13 cellular contexts compared by ENCODE assay signal in the genomic region with DNA sequence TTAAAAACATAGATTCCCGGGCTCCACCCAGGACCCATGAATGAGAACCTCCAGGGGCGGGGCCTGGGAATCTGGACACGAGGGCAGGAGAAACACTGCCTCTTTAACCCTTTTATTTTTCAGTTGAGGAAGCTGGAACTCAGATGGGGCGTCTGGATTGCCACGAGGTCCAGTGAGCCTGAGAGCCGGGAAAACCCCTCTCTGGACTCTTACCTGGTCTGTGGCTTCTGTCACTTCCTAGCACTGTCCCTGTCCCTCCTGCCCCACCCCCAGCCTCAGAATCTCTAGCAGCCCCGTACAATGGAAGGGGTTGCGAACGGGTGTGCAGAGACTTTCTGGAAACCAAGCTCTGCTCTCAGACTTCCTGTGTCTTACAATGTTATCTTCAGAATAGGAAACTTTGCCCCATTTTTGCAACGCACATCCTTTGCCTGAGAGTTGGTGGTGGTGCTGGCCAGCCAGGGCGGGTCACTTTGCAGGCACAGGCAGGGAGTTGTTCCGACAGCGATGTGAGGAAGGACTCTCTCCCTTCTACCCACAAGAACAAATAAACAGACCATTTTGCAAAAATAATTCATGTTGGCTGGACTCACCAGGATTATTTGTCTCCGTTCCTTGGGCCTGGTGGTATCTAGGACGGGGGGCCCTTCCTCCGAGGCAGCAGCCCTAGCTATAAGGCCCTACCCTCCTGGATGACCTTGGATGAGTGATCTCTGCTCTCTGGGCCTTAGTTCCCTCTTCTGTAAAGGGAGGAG. TPM values are rescaled to one million over a fixed set of nuclear protein-coding genes. Genes with fewer than 3 reads are reported as not detected.
A peak's percentile ranks its signal among the peaks of the same experiment; 100 is the strongest.
DNase-seq lines count a peak whose midpoint lies in the region; ATAC-seq, FAIRE-seq and TF ChIP-seq lines count a peak whose summit lies in the region.
"Had no signal": no experiment of that assay in that cellular context is flagged by ENCODE, and none has a peak within 500 bp of the region (broad histone marks: within the 10 kb centered on the region; RNA-seq: fewer than 3 reads in every experiment).

No MANE protein-coding gene starts in this region.

- H2AFZ ChIP-seq in HepG2 (ENCODE audit: low read length): no peak overlapping the region
- peak overlapping the region; percentile 49 for H2AFZ ChIP-seq in endothelial cell of umbilical vein (ENCODE audit: low read depth, low read length)

- TF ChIP-seq RAD21 in liver (IDR thresholded peaks at IDR 0.05) (no peak), HepG2 (CRISPR knock-in tag; IDR thresholded peaks at IDR 0.05) (no peak)

- H3K9me3 ChIP-seq in liver (ENCODE audit: control insufficient read depth in 4 of 4, low read length in 3 of 4) (no peaks in the 10 kb centered on the region), HepG2 (ENCODE audit: low read length) (no peaks in the 10 kb centered on the region), endothelial cell of umbilical vein (replicated peaks; ENCODE audit: control insufficient read depth, insufficient read depth, low read length) (no peaks in the 10 kb centered on the region)
- H3K9me3 ChIP-seq: neutrophil had no signal

- no peak for TF ChIP-seq POLR2A in HepG2 (IDR thresholded peaks at IDR 0.05; ENCODE audit: insufficient read depth in 1 of 2, low read depth in 2 of 2, low read length in 2 of 2)
- TF ChIP-seq POLR2A in endothelial cell of umbilical vein (IDR thresholded peaks at IDR 0.05; ENCODE audit: low read depth, low read length): no peak

- no peaks in the 10 kb centered on the region for H3K36me3 Mint-ChIP-seq in neural crest cell (ENCODE audit: low read depth)

- POLR2A ChIA-PET in HepG2 (lab: Yijun Ruan, JAX) (interaction anchor here (1.6 kb wide), 1 partner anchor 10 kb away, joined by 4 read pairs; no protein-coding TSS in a partner anchor), endothelial cell of umbilical vein (lab: Charles Lee) (no interaction called here)

- H3K27me3 Mint-ChIP-seq in neural crest cell (ENCODE audit: low read depth): no peaks in the 10 kb centered on the region

- H3K4me3 Mint-ChIP-seq in neural crest cell: no peak overlapping the region

- peaks cover 20% of the 10 kb centered on the region for H3K4me1 Mint-ChIP-seq in neural crest cell

- peak overlapping the region; percentile 10 for H3K27ac Mint-ChIP-seq in neural crest cell (ENCODE audit: unreplicated experiment)

- no peak for ATAC-seq in HepG2
- ATAC-seq: K562, SK-N-SH treated with all-trans-retinoic acid at 6 μM for 48 hours had no signal

- CTCF ChIA-PET in HepG2 (lab: Yijun Ruan, JAX; ENCODE audit: low intra/inter-chr PET ratio, low total read pairs): no interaction called here
- CTCF ChIA-PET in endothelial cell of umbilical vein (lab: Charles Lee): interaction anchor here (0.6 to 2.1 kb wide), 6 partner anchors 9 to 157 kb away, joined by 3 to 7 read pairs (median 4); no protein-coding TSS in a partner anchor

- H3K4me3 ChIP-seq in liver (ENCODE audit: low read depth in 1 of 3, low read length in 3 of 3) (no peak overlapping the region), HepG2 (replicated peaks in 1 of 3; ENCODE audit: insufficient read depth in 1 of 3, low read depth in 2 of 3, low read length in 3 of 3) (no peak overlapping the region), endothelial cell of umbilical vein (replicated peaks in 1 of 3; ENCODE audit: insufficient read depth in 1 of 3, low read depth in 1 of 3, low read length in 3 of 3) (no peak overlapping the region)
- H3K4me3 ChIP-seq: K562 had no signal

- intact Hi-C loops in HepG2 (cut with micrococcal nuclease; ENCODE audit: unreplicated experiment): no loop called here
- intact Hi-C loops in endothelial cell of umbilical vein (cut with micrococcal nuclease): loop anchor here (1.0 kb wide), 1 partner anchor 13 kb away; no protein-coding TSS in a partner anchor

- dilution Hi-C loops in endothelial cell of umbilical vein (cut with MboI; ENCODE audit: extremely low pct_ligation_motif_present, low sequenced_read_pairs): no loop called here

- H3K9me3 Mint-ChIP-seq in neural crest cell: no peaks in the 10 kb centered on the region

- TF ChIP-seq CTCF in liver (IDR thresholded peaks at IDR 0.05; ENCODE audit: low read depth, low read length, missing input control) (no peak), HepG2 (CRISPR knock-in tag; IDR thresholded peaks at IDR 0.05) (no peak), endothelial cell of umbilical vein (IDR thresholded peaks at IDR 0.05; ENCODE audit: extremely low read depth in 1 of 2, insufficient read depth in 1 of 2, low read depth in 1 of 2, low read length in 2 of 2) (no peak), neural crest cell (conservative IDR thresholded peaks at IDR 0.05) (no peak), GM20000 (IDR thresholded peaks at IDR 0.05; ENCODE audit: extremely low read depth, missing control alignments) (no peak)

- TF ChIP-seq EP300 in HepG2 (IDR thresholded peaks at IDR 0.05; ENCODE audit: low read depth in 2 of 2, low read length in 2 of 2) (no peak), HepG2 (CRISPR knock-in tag; IDR thresholded peaks at IDR 0.05; ENCODE audit: borderline replicate concordance) (no peak)

- H3K27me3 ChIP-seq in liver (ENCODE audit: control insufficient read depth in 4 of 4, insufficient read depth in 4 of 4, low read length in 3 of 4) (no peaks in the 10 kb centered on the region), HepG2 (ENCODE audit: control insufficient read depth in 1 of 2, insufficient read depth in 2 of 2, low read length in 2 of 2) (no peaks in the 10 kb centered on the region), endothelial cell of umbilical vein (ENCODE audit: control insufficient read depth in 2 of 2, insufficient read depth in 2 of 2, low read length in 2 of 2) (no peaks in the 10 kb centered on the region)

- no peaks in the 10 kb centered on the region for H3K9me1 ChIP-seq in endothelial cell of umbilical vein (replicated peaks; ENCODE audit: control insufficient read depth, extremely low read depth, insufficient read depth, low read length)

- H3K79me2 ChIP-seq in HepG2 (ENCODE audit: insufficient read depth, low read length) (no peaks in the 10 kb centered on the region), endothelial cell of umbilical vein (ENCODE audit: control insufficient read depth, insufficient read depth, low read length) (peaks cover 11% of the 10 kb centered on the region)

- no peaks in the 10 kb centered on the region for H3K36me3 ChIP-seq in liver (ENCODE audit: control insufficient read depth in 4 of 4, insufficient read depth in 3 of 4, low read depth in 1 of 4, low read length in 3 of 4)
- H3K36me3 ChIP-seq in HepG2 (replicated peaks in 1 of 2; ENCODE audit: control insufficient read depth in 1 of 2, insufficient read depth in 2 of 2, low read length in 2 of 2): no peaks in the 10 kb centered on the region
- no peaks in the 10 kb centered on the region for H3K36me3 ChIP-seq in endothelial cell of umbilical vein (ENCODE audit: control insufficient read depth in 2 of 2, extremely low read depth in 1 of 2, insufficient read depth in 2 of 2, low read length in 2 of 2)
- H3K36me3 ChIP-seq: neutrophil had no signal

- H3K4me1 ChIP-seq in liver (ENCODE audit: control insufficient read depth in 4 of 4, insufficient read depth in 4 of 4, low read length in 3 of 4): peaks cover 21 to 46% (median 29%) of the 10 kb centered on the region in 4 donors
- peaks cover 55% of the 10 kb centered on the region for H3K4me1 ChIP-seq in HepG2 (ENCODE audit: insufficient read depth, low read length)
- H3K4me1 ChIP-seq in endothelial cell of umbilical vein (ENCODE audit: control insufficient read depth, extremely low read depth, insufficient read depth, low read length): peaks cover 79% of the 10 kb centered on the region

- H3K4me2 ChIP-seq in HepG2 (ENCODE audit: low read depth, low read length) (no peak overlapping the region), endothelial cell of umbilical vein (ENCODE audit: insufficient read depth, low read length) (peak overlapping the region; percentile 33)

- no peak for DNase-seq in HepG2 (ENCODE audit: low spot score)
- peak; percentile 71 for DNase-seq in endothelial cell of umbilical vein (ENCODE audit: low read depth, low spot score)
- no peak for DNase-seq in neural crest cell (ENCODE audit: low read depth, low spot score)
- DNase-seq in GM19240 (ENCODE audit: insufficient read length, low spot score): no peak
- DNase-seq in GM20000 (ENCODE audit: low spot score): no peak
- DNase-seq in NCI-H187 (lab: John Stamatoyannopoulos, UW): no peak
- DNase-seq in EL: no peak
- DNase-seq: hippocampal formation, NCI-H446 had no signal

- 60% methylated on average over 16 of the region's 16 CpGs for WGBS in liver
- 68% methylated on average over 15 of the region's 16 CpGs for WGBS in HepG2 (ENCODE audit: low lambda C conversion rate)

- no TSS peak for BruUV-seq in HepG2 (replicated peaks; lab: Mats Ljungman, UMichigan)
- BruUV-seq in endothelial cell of umbilical vein (replicated peaks; lab: Mats Ljungman, UMichigan): no TSS peak

- H4K20me1 ChIP-seq in HepG2 (ENCODE audit: insufficient read depth, low read length) (no peaks in the 10 kb centered on the region), endothelial cell of umbilical vein (replicated peaks; ENCODE audit: control insufficient read depth, extremely low read depth, insufficient read depth, low read length) (no peaks in the 10 kb centered on the region)

- H3K9ac ChIP-seq in liver (ENCODE audit: low read depth in 1 of 2, low read length in 2 of 2) (no peak overlapping the region), HepG2 (ENCODE audit: insufficient read depth, low read depth, low read length) (no peak overlapping the region), endothelial cell of umbilical vein (replicated peaks; ENCODE audit: extremely low read depth, insufficient read depth, low read length) (peak overlapping the region; percentile 56)

- in situ Hi-C loops in HepG2 (cut with HindIII; ENCODE audit: extremely low pct_ligation_motif_present, low pct_unique_long_range_greater_than_20kb): no loop called here

- H3K27ac ChIP-seq in liver (ENCODE audit: low read depth in 1 of 2, low read length in 2 of 2): peak overlapping the region; percentile 48 to 71
- H3K27ac ChIP-seq in HepG2 (ENCODE audit: extremely low read length, insufficient read depth, low read length): no peak overlapping the region
- peak overlapping the region; percentile 91 for H3K27ac ChIP-seq in endothelial cell of umbilical vein (ENCODE audit: insufficient read depth, low read depth, low read length)
- H3K27ac ChIP-seq: neutrophil had no signal

- FAIRE-seq in HepG2 (lab: Jason Lieb, UNC) (no peak), endothelial cell of umbilical vein (lab: Jason Lieb, UNC) (peak; percentile 84)
- FAIRE-seq: K562 had no signal

RNA-seq across cellular contexts. Expression of a gene that starts 59.1 kb away (rescaled TPM):
- total RNA-seq in liver (10 to 100 TPM; 14.1 to 15.1 TPM), HepG2 (2016; rRNA removed; fragmentation: Illumina TruSeq; extraction: Trizol) (2.6 and 4.4 TPM in 2 replicates), endothelial cell of umbilical vein (12.4 and 12.5 TPM in 2 replicates), neural crest cell (4.7 and 5.4 TPM in 2 replicates)
- polyA plus RNA-seq in liver (1 to 10 TPM; 1.2 to 7.9 TPM), HepG2 (2011; rRNA removed) (3.1 and 3.3 TPM in 2 replicates), endothelial cell of umbilical vein (7.3 and 8.8 TPM in 2 replicates)
- 0.79 and 0.91 TPM in 2 replicates for total RNA-seq in HepG2 (2016; cell fraction: cytosol; rRNA removed; fragmentation: Illumina TruSeq; extraction: Trizol; ENCODE audit: low read depth)
- 2.3 and 4.5 TPM in 2 replicates for total RNA-seq in HepG2 (2016; cell fraction: insoluble cytoplasmic fraction; rRNA removed; fragmentation: Illumina TruSeq; extraction: Trizol)
- 2.0 and 2.2 TPM in 2 replicates for total RNA-seq in HepG2 (2016; cell fraction: membrane; rRNA removed; fragmentation: Illumina TruSeq; extraction: Trizol)
- 7.0 and 9.1 TPM in 2 replicates for total RNA-seq in HepG2 (2016; cell fraction: nucleus; rRNA removed; fragmentation: Illumina TruSeq; extraction: Trizol)
- 1.3 and 2.9 TPM in 2 replicates for polyA plus RNA-seq in HepG2 (2011; cell fraction: cytosol; rRNA removed)
- polyA plus RNA-seq in HepG2 (2011; cell fraction: nucleus; rRNA removed): 6.7 and 14.1 TPM in 2 replicates
- 3.3 and 3.9 TPM in 2 replicates for polyA plus RNA-seq in HepG2 (2012)
- polyA plus RNA-seq in HepG2 (2016; cell fraction: cytosol; fragmentation: Illumina TruSeq; extraction: Trizol; ENCODE audit: low read depth): 1.1 and 2.0 TPM in 2 replicates
- polyA plus RNA-seq in HepG2 (2016; cell fraction: insoluble cytoplasmic fraction; fragmentation: Illumina TruSeq; extraction: Trizol; ENCODE audit: low read depth): 2.3 and 2.9 TPM in 2 replicates
- polyA plus RNA-seq in HepG2 (2016; cell fraction: membrane; fragmentation: Illumina TruSeq; extraction: Trizol; ENCODE audit: low read depth): 1.5 and 2.1 TPM in 2 replicates
- polyA plus RNA-seq in HepG2 (2016; cell fraction: nucleus; fragmentation: Illumina TruSeq; extraction: Trizol; ENCODE audit: insufficient read depth, low read depth): 7.1 and 8.1 TPM in 2 replicates
- polyA minus RNA-seq in HepG2 (2011; rRNA and poly(A)+ RNA removed; ENCODE audit: low replicate concordance): 19.3 and 109 TPM in 2 replicates
- 5.3 and 5.6 TPM in 2 replicates for polyA minus RNA-seq in HepG2 (2011; cell fraction: cytosol; rRNA and poly(A)+ RNA removed)
- 11.7 and 25.1 TPM in 2 replicates for polyA minus RNA-seq in HepG2 (2011; cell fraction: nucleus; rRNA and poly(A)+ RNA removed)
- 3.5 and 4.0 TPM in 2 replicates for polyA plus RNA-seq in endothelial cell of umbilical vein (2011; cell fraction: cytosol; rRNA removed)
- 22.2 and 24.2 TPM in 2 replicates for polyA plus RNA-seq in endothelial cell of umbilical vein (2011; cell fraction: nucleus; rRNA removed)
- polyA plus RNA-seq in endothelial cell of umbilical vein (2012): 5.8 and 11.3 TPM in 2 replicates
- 28.0 and 29.7 TPM in 2 replicates for polyA minus RNA-seq in endothelial cell of umbilical vein
- 45.7 TPM for polyA minus RNA-seq in endothelial cell of umbilical vein (2011; cell fraction: cytosol; rRNA and poly(A)+ RNA removed)
- 22.4 and 35.7 TPM in 2 replicates for polyA minus RNA-seq in endothelial cell of umbilical vein (2011; cell fraction: nucleus; rRNA and poly(A)+ RNA removed)
